In genomic region chr11:121571466-121571865, GRCh38 we compare ENCODE assay signal across 20 cellular contexts.
DNase-seq lines count a peak whose midpoint lies in the region; ATAC-seq and TF ChIP-seq lines count a peak whose summit lies in the region.
"Had no signal": no experiment of that assay in that cellular context is flagged by ENCODE, and none has a peak within 500 bp of the region (broad histone marks: within the 10 kb centered on the region; RNA-seq: fewer than 3 reads in every experiment).

No MANE protein-coding gene starts in this region.

- H3K4me1 Mint-ChIP-seq in CD4-positive, alpha-beta T cell (ENCODE audit: low read depth), result no peaks in the 10 kb centered on the region
- H3K4me1 Mint-ChIP-seq in memory B cell (peaks cover 27% of the 10 kb centered on the region), GM23338 (peaks cover 12% of the 10 kb centered on the region)

- intact Hi-C loops in CD4-positive, alpha-beta T cell (cut with DNase I, micrococcal nuclease), result no loop called here

- no peaks in the 10 kb centered on the region for H3K27me3 Mint-ChIP-seq in CD4-positive, alpha-beta T cell
- H3K27me3 Mint-ChIP-seq in memory B cell (peaks cover 23% of the 10 kb centered on the region), GM23338 (ENCODE audit: insufficient read depth, low read depth, poor library complexity) (no peaks in the 10 kb centered on the region)
- H3K27me3 Mint-ChIP-seq: activated CD4-positive, alpha-beta T cell treated with anti-CD3 and anti-CD28 coated beads for 36 hours had no signal

- H3K9me2 ChIP-seq in DOHH2 (replicated peaks; ENCODE audit: control insufficient read depth, low read length), result no peaks in the 10 kb centered on the region
- no peaks in the 10 kb centered on the region for H3K9me2 ChIP-seq in SU-DHL-6 (replicated peaks; ENCODE audit: insufficient read depth, low read length)
- no peaks in the 10 kb centered on the region for H3K9me2 ChIP-seq in GM23338 (ENCODE audit: insufficient read depth)

- H3K79me2 ChIP-seq in DOHH2 (ENCODE audit: control insufficient read depth, low read length) (peaks cover 23% of the 10 kb centered on the region), SU-DHL-6 (ENCODE audit: insufficient read depth, low read length) (peaks cover 22% of the 10 kb centered on the region), GM23338 (replicated peaks; ENCODE audit: insufficient read depth) (no peaks in the 10 kb centered on the region)
- H3K79me2 ChIP-seq: parathyroid adenoma had no signal

- POLR2A ChIA-PET in CD4-positive, alpha-beta T cell (lab: Charles Lee), result interaction anchor here (0.7 to 1.2 kb wide), 5 partner anchors 10 to 279 kb away, joined by 3 to 6 read pairs (median 3); partner anchors contain the start of gene SC5D

- no peaks in the 10 kb centered on the region for H3K9me3 ChIP-seq in CD4-positive, alpha-beta T cell (ENCODE audit: control insufficient read depth, low read length)
- H3K9me3 ChIP-seq in DOHH2 (ENCODE audit: control insufficient read depth, insufficient read depth, low read length) (no peaks in the 10 kb centered on the region), SU-DHL-6 (ENCODE audit: insufficient read depth, low read length) (no peaks in the 10 kb centered on the region)
- H3K9me3 ChIP-seq: tibial artery had no signal

- TF ChIP-seq CTCF in CD4-positive, alpha-beta T cell (IDR thresholded peaks at IDR 0.05), result no peak
- TF ChIP-seq CTCF in DOHH2 (IDR thresholded peaks at IDR 0.05; ENCODE audit: low read depth, low read length, poor library complexity, severe bottlenecking), result no peak
- TF ChIP-seq CTCF in SU-DHL-6 (IDR thresholded peaks at IDR 0.05; ENCODE audit: insufficient read depth, low read length, poor library complexity, severe bottlenecking), result no peak
- TF ChIP-seq CTCF in GM23338 (conservative IDR thresholded peaks at IDR 0.05; ENCODE audit: low read depth in 2 of 2), result no peak
- no peak for TF ChIP-seq CTCF in GM13977 (IDR thresholded peaks at IDR 0.05; ENCODE audit: extremely low read depth, insufficient read depth, missing control alignments)

- H3K4me1 ChIP-seq in DOHH2 (ENCODE audit: control insufficient read depth, low read length) (peaks cover 95% of the 10 kb centered on the region), GM23338 (ENCODE audit: insufficient read depth) (no peaks in the 10 kb centered on the region)
- H3K4me1 ChIP-seq: parathyroid adenoma had no signal

- H3K27ac Mint-ChIP-seq in CD4-positive, alpha-beta T cell, result peak overlapping the region; percentile 64
- H3K27ac Mint-ChIP-seq in memory B cell, result peak overlapping the region; percentile 98
- H3K27ac Mint-ChIP-seq in GM23338, result no peak overlapping the region
- H3K27ac Mint-ChIP-seq: activated CD4-positive, alpha-beta T cell treated with anti-CD3 and anti-CD28 coated beads for 36 hours had no signal

- no peak for ATAC-seq in CD4-positive, alpha-beta T cell (ENCODE audit: poor library complexity)
- ATAC-seq in memory B cell (ENCODE audit: low read depth), result no peak
- no peak for ATAC-seq in GM23338
- no peak for ATAC-seq in HG02610 (IDR thresholded peaks at IDR 0.05; ENCODE audit: unreplicated experiment)
- ATAC-seq: activated CD4-positive, alpha-beta T cell treated with anti-CD3 and anti-CD28 coated beads for 36 hours had no signal

- H3K36me3 ChIP-seq in DOHH2 (ENCODE audit: control insufficient read depth, low read length) (peaks cover 88% of the 10 kb centered on the region), SU-DHL-6 (ENCODE audit: low read length) (peaks cover 60% of the 10 kb centered on the region), GM23338 (ENCODE audit: insufficient read depth) (peaks cover 39% of the 10 kb centered on the region)

- no peaks in the 10 kb centered on the region for H3K27me3 ChIP-seq in CD4-positive, alpha-beta T cell (ENCODE audit: control insufficient read depth, insufficient read depth, low read length)
- H3K27me3 ChIP-seq in DOHH2 (ENCODE audit: control insufficient read depth, low read length) (no peaks in the 10 kb centered on the region), SU-DHL-6 (ENCODE audit: low read length) (no peaks in the 10 kb centered on the region), GM23338 (ENCODE audit: insufficient read depth) (no peaks in the 10 kb centered on the region)
- H3K27me3 ChIP-seq: tibial artery had no signal

- H3K27ac ChIP-seq in CD4-positive, alpha-beta T cell (ENCODE audit: low read depth, low read length), result no peak overlapping the region
- peak overlapping the region; percentile 95; the same call in 1 of the 2 replicates for H3K27ac ChIP-seq in DOHH2 (ENCODE audit: low read depth, low read length)
- H3K27ac ChIP-seq in SU-DHL-6 (ENCODE audit: low read depth, low read length), result peak overlapping the region; percentile 96
- H3K27ac ChIP-seq in GM23338 (ENCODE audit: low read depth), result no peak overlapping the region
- H3K27ac ChIP-seq: epithelial cell of prostate, parathyroid adenoma, RWPE1, tibial artery had no signal

- H3K4me3 Mint-ChIP-seq in CD4-positive, alpha-beta T cell, result no peak overlapping the region
- no peak overlapping the region for H3K4me3 Mint-ChIP-seq in memory B cell
- H3K4me3 Mint-ChIP-seq in GM23338, result no peak overlapping the region
- H3K4me3 Mint-ChIP-seq: activated CD4-positive, alpha-beta T cell treated with anti-CD3 and anti-CD28 coated beads for 36 hours had no signal

- CTCF ChIA-PET in CD4-positive, alpha-beta T cell (lab: Charles Lee), result interaction anchor here (0.6 kb wide), 1 partner anchor 9 kb away, joined by 3 read pairs; no protein-coding TSS in a partner anchor

- no peak overlapping the region for H3K9ac ChIP-seq in SU-DHL-6 (ENCODE audit: low read length)
- H3K9ac ChIP-seq: parathyroid adenoma had no signal

- DNase-seq in CD4-positive, alpha-beta T cell, result no peak
- DNase-seq in memory B cell (ENCODE audit: low spot score in 2 of 2) (no peak), GM23338 (ENCODE audit: low spot score) (no peak), GM13977 (ENCODE audit: low spot score) (no peak)
- DNase-seq: activated CD4-positive, alpha-beta T cell treated with anti-CD3 and anti-CD28 coated beads for 36 hours; activated gamma-delta T cell; DND-41; foreskin melanocyte; hypothalamus; KG1; kidney; mesenchymal stem cell; NCI-H1694 treated with DMSO at 0.1 percent for 48 hours; tibial artery had no signal

- no peaks in the 10 kb centered on the region for H3K9me3 Mint-ChIP-seq in CD4-positive, alpha-beta T cell
- H3K9me3 Mint-ChIP-seq in memory B cell, result no peaks in the 10 kb centered on the region
- H3K9me3 Mint-ChIP-seq in GM23338, result no peaks in the 10 kb centered on the region

- H3F3A ChIP-seq in DOHH2 (ENCODE audit: control insufficient read depth, insufficient read depth) (peaks cover 26% of the 10 kb centered on the region), SU-DHL-6 (ENCODE audit: insufficient read depth) (peaks cover 44% of the 10 kb centered on the region), GM23338 (replicated peaks; ENCODE audit: low read depth) (no peaks in the 10 kb centered on the region)

- H3K4me2 ChIP-seq in DOHH2 (ENCODE audit: low read length), result no peak overlapping the region
- H3K4me2 ChIP-seq in SU-DHL-6 (ENCODE audit: low read depth, low read length, poor library complexity, severe bottlenecking), result no peak overlapping the region
- no peak overlapping the region for H3K4me2 ChIP-seq in GM23338

- H2AFZ ChIP-seq in SU-DHL-6 (ENCODE audit: low read depth, low read length, severe bottlenecking) (no peak overlapping the region), GM23338 (no peak overlapping the region)
- H2AFZ ChIP-seq: parathyroid adenoma had no signal

- H3K36me3 Mint-ChIP-seq in CD4-positive, alpha-beta T cell (ENCODE audit: low read depth), result peaks cover 100% of the 10 kb centered on the region
- H3K36me3 Mint-ChIP-seq in memory B cell (peaks cover 10% of the 10 kb centered on the region), GM23338 (ENCODE audit: low read depth) (peaks cover 76% of the 10 kb centered on the region)

- H3K4me3 ChIP-seq in DOHH2 (ENCODE audit: low read length), result no peak overlapping the region
- no peak overlapping the region for H3K4me3 ChIP-seq in SU-DHL-6 (ENCODE audit: insufficient read depth, low read length, poor library complexity, severe bottlenecking)
- no peak overlapping the region for H3K4me3 ChIP-seq in GM23338
- H3K4me3 ChIP-seq: tibial artery had no signal

- in situ Hi-C loops in GM13977 (cut with MboI; ENCODE audit: low pct_unique_long_range_greater_than_20kb, low sequenced_read_pairs, unreplicated experiment), result no loop called here

- no peaks in the 10 kb centered on the region for H4K20me1 ChIP-seq in DOHH2 (ENCODE audit: control insufficient read depth, insufficient read depth, low read depth, low read length)
- H4K20me1 ChIP-seq in SU-DHL-6 (ENCODE audit: low read depth, low read length), result no peaks in the 10 kb centered on the region
- no peaks in the 10 kb centered on the region for H4K20me1 ChIP-seq in GM23338 (replicated peaks; ENCODE audit: insufficient read depth)

TF ChIP-seq in GM23338, 12 proteins besides CTCF, POLR2A, EP300 and RAD21 (continues in another document):
- no peak for TF ChIP-seq EZH2phosphoT487 (IDR thresholded peaks at IDR 0.05; ENCODE audit: unreplicated experiment)

Comparison
In these comparisons a context has a peak if more than half of its experiments do, and no peak if none do; other contexts are left out.
1. H3K27ac ChIP-seq: peak in DOHH2 (single experiment) and SU-DHL-6 (single experiment); none in CD4-positive, alpha-beta T cell (single experiment) and GM23338 (single experiment).